In the genomic region with DNA sequence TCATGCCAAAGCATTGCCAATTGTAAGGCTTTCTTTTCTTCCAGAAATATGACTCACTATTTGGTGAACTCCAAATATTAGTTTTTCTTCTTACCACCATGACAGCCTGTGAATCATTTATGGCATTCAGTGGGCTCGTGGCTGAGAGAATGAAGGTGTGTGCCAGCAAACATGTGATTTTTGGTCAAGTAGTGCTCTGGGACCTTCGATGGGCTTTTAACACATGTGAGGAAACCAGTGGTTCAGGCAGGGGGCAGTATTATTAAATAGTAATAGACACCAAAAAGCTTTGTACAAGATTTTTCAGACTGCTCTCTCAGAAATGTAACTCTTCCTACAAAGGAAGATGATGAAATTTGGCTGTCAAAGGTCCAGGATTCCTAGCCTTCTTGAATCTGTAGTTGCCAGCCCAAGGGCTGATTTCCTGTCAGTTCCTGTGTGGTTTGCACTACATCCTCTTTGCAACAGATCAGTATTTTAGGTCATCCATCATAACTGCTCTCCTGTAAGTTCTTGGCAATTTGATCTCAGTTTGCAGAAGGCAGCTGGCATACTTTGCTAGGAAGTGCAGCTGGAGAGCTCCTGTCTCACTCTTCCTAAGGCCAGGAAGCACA, we compare ENCODE assay signal across 8 cellular contexts.
DNase-seq lines count a peak whose midpoint lies in the region; ATAC-seq and TF ChIP-seq lines count a peak whose summit lies in the region.

No MANE protein-coding gene starts in this region.

- BruUV-seq in PC-9 (replicated peaks; lab: Mats Ljungman, UMichigan) = no TSS peak

- no peak overlapping the region; the same call in 1 of the 2 replicates for H3K4me3 ChIP-seq in PC-9

- peak overlapping the region; percentile 65 for H3K4me2 ChIP-seq in PC-9

- H3K27me3 ChIP-seq in PC-9 (ENCODE audit: insufficient read depth, low read depth) = no peaks in the 10 kb centered on the region

- CTCF ChIA-PET in PC-9 (lab: Charles Lee) = interaction anchor here (0.7 kb wide), 1 partner anchor 441 kb away, joined by 3 read pairs; no protein-coding TSS in a partner anchor

- H2AFZ ChIP-seq in PC-9 = no peak overlapping the region

- peak; percentile 43 for DNase-seq in AG08396 (ENCODE audit: low spot score)
- DNase-seq in PC-9 = peak; percentile 48 to 96
- peak; percentile 77 for DNase-seq in amniotic stem cell (lab: John Stamatoyannopoulos, UW)
- DNase-seq in inferior parietal cortex (ENCODE audit: extremely low spot score) = peak; percentile 42
- DNase-seq in stimulated activated CD4-positive, alpha-beta T cell treated with anti-CD3 and anti-CD28 coated beads, Interleukin-15, amount 100 ng/mL, for 24 hours = peak; percentile 67

- intact Hi-C loops in PC-9 (cut with micrococcal nuclease; ENCODE audit: unreplicated experiment) = loop anchor here (1.0 to 10.0 kb wide), 4 partner anchors 203 to 441 kb away; partner anchors contain the start of gene FOSL2

- H3K36me3 ChIP-seq in PC-9 (ENCODE audit: low read depth) = peaks cover 17% of the 10 kb centered on the region; the same call in 1 of the 2 replicates

- H3K9me3 ChIP-seq in PC-9 (ENCODE audit: insufficient read depth, low read depth) = peaks cover 18% of the 10 kb centered on the region

- peak; percentile 38; the same call in 1 of the 2 replicates for TF ChIP-seq CTCF in PC-9 (conservative IDR thresholded peaks at IDR 0.05)

- H3K79me2 ChIP-seq in PC-9 (ENCODE audit: low read depth) = peaks cover 47% of the 10 kb centered on the region

- H4K20me1 ChIP-seq in PC-9 (ENCODE audit: insufficient read depth) = no peaks in the 10 kb centered on the region

- H3K27ac ChIP-seq in PC-9 = peak overlapping the region; percentile 88

- no peaks in the 10 kb centered on the region; the same call in 1 of the 2 replicates for H3K9me2 ChIP-seq in PC-9 (ENCODE audit: insufficient read depth)

- H3F3A ChIP-seq in PC-9 (ENCODE audit: insufficient read depth, low read depth) = peaks cover 53% of the 10 kb centered on the region

- H3K4me1 ChIP-seq in PC-9 (replicated peaks; ENCODE audit: insufficient read depth) = peaks cover 61% of the 10 kb centered on the region

- POLR2A ChIA-PET in PC-9 (lab: Charles Lee; ENCODE audit: unreplicated experiment) = interaction anchor here (0.6 to 0.7 kb wide), 4 partner anchors 23 to 780 kb away, joined by 3 to 4 read pairs (median 3); no protein-coding TSS in a partner anchor

- peak; percentile 49 for ATAC-seq in GM21717 (IDR thresholded peaks at IDR 0.05; ENCODE audit: unreplicated experiment)
- ATAC-seq in GM21737 (IDR thresholded peaks at IDR 0.05; ENCODE audit: unreplicated experiment) = no peak
- no peak for ATAC-seq in GM18858 (IDR thresholded peaks at IDR 0.05; ENCODE audit: unreplicated experiment)
